1 cellular context compared by ENCODE assay signal in the genomic region with DNA sequence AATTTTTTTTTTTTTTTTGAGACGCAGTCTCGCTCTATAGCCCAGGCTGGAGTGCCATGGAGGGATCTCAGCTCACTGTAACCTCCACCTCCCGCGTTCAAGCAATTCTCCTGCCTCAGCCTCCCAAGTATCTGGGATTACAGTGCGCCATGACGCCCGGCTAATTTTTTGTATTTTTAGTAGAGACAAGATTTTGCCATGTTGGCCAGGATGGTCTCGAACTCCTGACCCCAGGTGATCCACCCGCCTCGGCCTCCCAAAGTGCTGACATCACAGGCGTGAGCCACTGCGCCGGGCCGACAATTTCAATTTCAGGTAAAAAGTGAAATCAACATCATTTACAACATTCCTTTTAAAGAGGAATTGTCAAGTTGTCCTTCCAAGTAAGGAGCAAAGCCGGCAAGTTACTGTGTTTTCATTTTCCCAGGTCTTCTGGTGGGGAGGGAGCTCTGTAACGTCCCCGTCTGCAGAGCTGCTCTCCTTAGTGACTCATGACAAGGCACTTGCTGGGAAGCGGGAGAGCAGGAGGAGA.
TF ChIP-seq lines count a peak whose summit lies in the region.

No MANE protein-coding gene starts in this region.

TF ChIP-seq in HepG2, 621 proteins besides CTCF, POLR2A, EP300 and RAD21 (continued from another document and continues in another):
- no peak for TF ChIP-seq HOMEZ (CRISPR knock-in tag; IDR thresholded peaks at IDR 0.05; ENCODE audit: low read depth)
- peak; percentile 75; the same call in 1 of the 2 replicates for TF ChIP-seq SMAD9 (CRISPR knock-in tag; IDR thresholded peaks at IDR 0.05)
- TF ChIP-seq GFI1 (CRISPR knock-in tag; IDR thresholded peaks at IDR 0.05; ENCODE audit: borderline replicate concordance): no peak
- TF ChIP-seq GABPB1 (CRISPR knock-in tag; IDR thresholded peaks at IDR 0.05): no peak
- no peak for TF ChIP-seq RCOR2 (CRISPR knock-in tag; IDR thresholded peaks at IDR 0.05)
- TF ChIP-seq HNF4G (IDR thresholded peaks at IDR 0.05; ENCODE audit: borderline replicate concordance, low read depth, low read length): no peak
- no peak for TF ChIP-seq HNF4G (CRISPR knock-in tag; IDR thresholded peaks at IDR 0.05; ENCODE audit: borderline replicate concordance, low read depth)
- TF ChIP-seq NFKBIZ (CRISPR knock-in tag; IDR thresholded peaks at IDR 0.05): no peak
- TF ChIP-seq ZNF570 (CRISPR knock-in tag; IDR thresholded peaks at IDR 0.05; ENCODE audit: borderline replicate concordance): no peak
- no peak for TF ChIP-seq SCMH1 (CRISPR knock-in tag; IDR thresholded peaks at IDR 0.05; ENCODE audit: borderline replicate concordance)
- TF ChIP-seq MEF2D (CRISPR knock-in tag; IDR thresholded peaks at IDR 0.05): 0 out of 2 replicates have a peak, but pooled peaks have one; percentile 34
- no peak for TF ChIP-seq MXD4 (CRISPR knock-in tag; IDR thresholded peaks at IDR 0.05)
- no peak for TF ChIP-seq GLI4 (CRISPR knock-in tag; IDR thresholded peaks at IDR 0.05; ENCODE audit: borderline replicate concordance)
- no peak for TF ChIP-seq WIZ (CRISPR knock-in tag; IDR thresholded peaks at IDR 0.05)
- no peak for TF ChIP-seq KAT7 (CRISPR knock-in tag; IDR thresholded peaks at IDR 0.05; ENCODE audit: borderline replicate concordance)
- TF ChIP-seq PRPF4 (IDR thresholded peaks at IDR 0.05; ENCODE audit: low read depth, low read length, poor library complexity, severe bottlenecking): no peak
- no peak for TF ChIP-seq SRSF4 (IDR thresholded peaks at IDR 0.05; ENCODE audit: low read depth, low read length, poor library complexity, severe bottlenecking)
- TF ChIP-seq SP1 (IDR thresholded peaks at IDR 0.05): no peak
- no peak for TF ChIP-seq SP1 (CRISPR knock-in tag; IDR thresholded peaks at IDR 0.05)
- 0 out of 2 replicates have a peak, but pooled peaks have one; percentile 14 for TF ChIP-seq ZBTB7B (CRISPR knock-in tag; IDR thresholded peaks at IDR 0.05)
- TF ChIP-seq, protein P1, sequence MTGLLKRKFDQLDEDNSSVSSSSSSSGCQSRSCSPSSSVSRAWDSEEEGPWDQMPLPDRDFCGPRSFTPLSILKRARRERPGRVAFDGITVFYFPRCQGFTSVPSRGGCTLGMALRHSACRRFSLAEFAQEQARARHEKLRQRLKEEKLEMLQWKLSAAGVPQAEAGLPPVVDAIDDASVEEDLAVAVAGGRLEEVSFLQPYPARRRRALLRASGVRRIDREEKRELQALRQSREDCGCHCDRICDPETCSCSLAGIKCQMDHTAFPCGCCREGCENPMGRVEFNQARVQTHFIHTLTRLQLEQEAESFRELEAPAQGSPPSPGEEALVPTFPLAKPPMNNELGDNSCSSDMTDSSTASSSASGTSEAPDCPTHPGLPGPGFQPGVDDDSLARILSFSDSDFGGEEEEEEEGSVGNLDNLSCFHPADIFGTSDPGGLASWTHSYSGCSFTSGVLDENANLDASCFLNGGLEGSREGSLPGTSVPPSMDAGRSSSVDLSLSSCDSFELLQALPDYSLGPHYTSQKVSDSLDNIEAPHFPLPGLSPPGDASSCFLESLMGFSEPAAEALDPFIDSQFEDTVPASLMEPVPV (CRISPR knock-in tag; IDR thresholded peaks at IDR 0.05): no peak
- TF ChIP-seq ZNF251 (CRISPR knock-in tag; IDR thresholded peaks at IDR 0.05): no peak
- no peak for TF ChIP-seq ZNF33A (CRISPR knock-in tag; IDR thresholded peaks at IDR 0.05; ENCODE audit: borderline replicate concordance)
- no peak for TF ChIP-seq CBX1 (IDR thresholded peaks at IDR 0.05; ENCODE audit: low read depth)
- TF ChIP-seq ZNF180 (CRISPR knock-in tag; IDR thresholded peaks at IDR 0.05; ENCODE audit: borderline replicate concordance, low read depth): no peak
- TF ChIP-seq, protein P2, sequence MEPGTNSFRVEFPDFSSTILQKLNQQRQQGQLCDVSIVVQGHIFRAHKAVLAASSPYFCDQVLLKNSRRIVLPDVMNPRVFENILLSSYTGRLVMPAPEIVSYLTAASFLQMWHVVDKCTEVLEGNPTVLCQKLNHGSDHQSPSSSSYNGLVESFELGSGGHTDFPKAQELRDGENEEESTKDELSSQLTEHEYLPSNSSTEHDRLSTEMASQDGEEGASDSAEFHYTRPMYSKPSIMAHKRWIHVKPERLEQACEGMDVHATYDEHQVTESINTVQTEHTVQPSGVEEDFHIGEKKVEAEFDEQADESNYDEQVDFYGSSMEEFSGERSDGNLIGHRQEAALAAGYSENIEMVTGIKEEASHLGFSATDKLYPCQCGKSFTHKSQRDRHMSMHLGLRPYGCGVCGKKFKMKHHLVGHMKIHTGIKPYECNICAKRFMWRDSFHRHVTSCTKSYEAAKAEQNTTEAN (CRISPR knock-in tag; conservative IDR thresholded peaks at IDR 0.05): no peak
- no peak for TF ChIP-seq FOXA1 (IDR thresholded peaks at IDR 0.05)
- TF ChIP-seq FOXA1 (CRISPR knock-in tag; IDR thresholded peaks at IDR 0.05): no peak
- TF ChIP-seq ZNF589 (CRISPR knock-in tag; conservative IDR thresholded peaks at IDR 0.05): no peak
- TF ChIP-seq, protein P3, sequence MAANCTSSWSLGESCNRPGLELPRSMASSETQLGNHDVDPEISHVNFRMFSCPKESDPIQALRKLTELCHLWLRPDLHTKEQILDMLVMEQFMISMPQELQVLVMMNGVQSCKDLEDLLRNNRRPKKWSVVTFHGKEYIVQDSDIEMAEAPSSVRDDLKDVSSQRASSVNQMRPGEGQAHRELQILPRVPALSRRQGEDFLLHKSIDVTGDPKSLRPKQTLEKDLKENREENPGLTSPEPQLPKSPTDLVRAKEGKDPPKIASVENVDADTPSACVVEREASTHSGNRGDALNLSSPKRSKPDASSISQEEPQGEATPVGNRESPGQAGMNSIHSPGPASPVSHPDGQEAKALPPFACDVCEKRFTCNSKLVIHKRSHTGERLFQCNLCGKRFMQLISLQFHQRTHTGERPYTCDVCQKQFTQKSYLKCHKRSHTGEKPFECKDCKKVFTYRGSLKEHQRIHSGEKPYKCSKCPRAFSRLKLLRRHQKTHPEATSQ (CRISPR knock-in tag; IDR thresholded peaks at IDR 0.05; ENCODE audit: borderline replicate concordance): no peak
- no peak for TF ChIP-seq NFYB (CRISPR knock-in tag; IDR thresholded peaks at IDR 0.05)
- no peak for TF ChIP-seq PLRG1 (conservative IDR thresholded peaks at IDR 0.05)
- TF ChIP-seq ZBTB25 (CRISPR knock-in tag; IDR thresholded peaks at IDR 0.05): no peak
- TF ChIP-seq MYC (CRISPR knock-in tag; IDR thresholded peaks at IDR 0.05; ENCODE audit: borderline replicate concordance): no peak
- TF ChIP-seq ZIK1 (CRISPR knock-in tag; IDR thresholded peaks at IDR 0.05; ENCODE audit: borderline replicate concordance, low read depth): no peak
- TF ChIP-seq NFIB (CRISPR knock-in tag; IDR thresholded peaks at IDR 0.05; ENCODE audit: borderline replicate concordance): no peak
- TF ChIP-seq ZNF335 (CRISPR knock-in tag; IDR thresholded peaks at IDR 0.05): no peak
- TF ChIP-seq ZNF136 (CRISPR knock-in tag; IDR thresholded peaks at IDR 0.05; ENCODE audit: low read depth): peak; percentile 58; the same call in 1 of the 2 replicates
- TF ChIP-seq ZNF160 (CRISPR knock-in tag; IDR thresholded peaks at IDR 0.05): no peak
- TF ChIP-seq, protein P4, sequence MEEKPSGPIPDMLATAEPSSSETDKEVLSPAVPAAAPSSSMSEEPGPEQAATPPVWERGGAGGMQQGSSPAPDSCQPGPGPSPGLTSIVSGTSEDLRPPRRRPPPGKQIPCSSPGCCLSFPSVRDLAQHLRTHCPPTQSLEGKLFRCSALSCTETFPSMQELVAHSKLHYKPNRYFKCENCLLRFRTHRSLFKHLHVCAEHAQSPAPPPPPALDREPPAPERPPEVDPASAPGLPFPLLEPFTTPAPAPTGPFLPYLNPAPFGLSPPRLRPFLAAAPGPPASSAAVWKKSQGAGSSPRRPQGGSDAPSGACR (CRISPR knock-in tag; IDR thresholded peaks at IDR 0.05): 0 out of 2 replicates have a peak, but pooled peaks have one; percentile 1
- TF ChIP-seq ZNF205 (CRISPR knock-in tag; IDR thresholded peaks at IDR 0.05): no peak
- no peak; the same call in 1 of the 2 replicates for TF ChIP-seq DMAP1 (CRISPR knock-in tag; IDR thresholded peaks at IDR 0.05)
- TF ChIP-seq ZNF501 (CRISPR knock-in tag; IDR thresholded peaks at IDR 0.05): 0 out of 2 replicates have a peak, but pooled peaks have one; percentile 36
- no peak; the same call in 1 of the 2 replicates for TF ChIP-seq ZNF891 (CRISPR knock-in tag; IDR thresholded peaks at IDR 0.05)
- TF ChIP-seq ZNF816 (CRISPR knock-in tag; IDR thresholded peaks at IDR 0.05; ENCODE audit: borderline replicate concordance): no peak
- TF ChIP-seq ZNF788 (CRISPR knock-in tag; IDR thresholded peaks at IDR 0.05; ENCODE audit: borderline replicate concordance): peak; percentile 7; the same call in 1 of the 2 replicates
- TF ChIP-seq FOXP1 (IDR thresholded peaks at IDR 0.05): no peak
- no peak for TF ChIP-seq FOXP1 (CRISPR knock-in tag; IDR thresholded peaks at IDR 0.05)
- TF ChIP-seq ZNF513 (CRISPR knock-in tag; conservative IDR thresholded peaks at IDR 0.05): no peak
- no peak for TF ChIP-seq ZFY (CRISPR knock-in tag; IDR thresholded peaks at IDR 0.05)
- TF ChIP-seq KLF15 (CRISPR knock-in tag; IDR thresholded peaks at IDR 0.05; ENCODE audit: borderline replicate concordance): no peak
- TF ChIP-seq MZF1 (CRISPR knock-in tag; IDR thresholded peaks at IDR 0.05; ENCODE audit: borderline replicate concordance): no peak
- TF ChIP-seq SRY (CRISPR knock-in tag; IDR thresholded peaks at IDR 0.05): no peak
- no peak for TF ChIP-seq NONO (IDR thresholded peaks at IDR 0.05)
- TF ChIP-seq NONO (CRISPR knock-in tag; conservative IDR thresholded peaks at IDR 0.05): no peak
- TF ChIP-seq ZNF660 (CRISPR knock-in tag; IDR thresholded peaks at IDR 0.05; ENCODE audit: borderline replicate concordance, low read depth): no peak
- no peak for TF ChIP-seq ZNF782 (CRISPR knock-in tag; IDR thresholded peaks at IDR 0.05; ENCODE audit: borderline replicate concordance)
- TF ChIP-seq ELK4 (CRISPR knock-in tag; IDR thresholded peaks at IDR 0.05; ENCODE audit: borderline replicate concordance): no peak
- no peak for TF ChIP-seq PHF20 (CRISPR knock-in tag; IDR thresholded peaks at IDR 0.05)
- TF ChIP-seq SOX5 (CRISPR knock-in tag; IDR thresholded peaks at IDR 0.05; ENCODE audit: borderline replicate concordance): no peak
- TF ChIP-seq ZMAT3 (CRISPR knock-in tag; conservative IDR thresholded peaks at IDR 0.05): no peak
- no peak for TF ChIP-seq MAF1 (CRISPR knock-in tag; IDR thresholded peaks at IDR 0.05; ENCODE audit: borderline replicate concordance)
- TF ChIP-seq STAT6 (CRISPR knock-in tag; IDR thresholded peaks at IDR 0.05; ENCODE audit: borderline replicate concordance): no peak
- TF ChIP-seq IKZF1 (IDR thresholded peaks at IDR 0.05): no peak
- no peak for TF ChIP-seq GTF2F1 (IDR thresholded peaks at IDR 0.05; ENCODE audit: low read length)
